17 cellular contexts compared by ENCODE assay signal in the genomic region with DNA sequence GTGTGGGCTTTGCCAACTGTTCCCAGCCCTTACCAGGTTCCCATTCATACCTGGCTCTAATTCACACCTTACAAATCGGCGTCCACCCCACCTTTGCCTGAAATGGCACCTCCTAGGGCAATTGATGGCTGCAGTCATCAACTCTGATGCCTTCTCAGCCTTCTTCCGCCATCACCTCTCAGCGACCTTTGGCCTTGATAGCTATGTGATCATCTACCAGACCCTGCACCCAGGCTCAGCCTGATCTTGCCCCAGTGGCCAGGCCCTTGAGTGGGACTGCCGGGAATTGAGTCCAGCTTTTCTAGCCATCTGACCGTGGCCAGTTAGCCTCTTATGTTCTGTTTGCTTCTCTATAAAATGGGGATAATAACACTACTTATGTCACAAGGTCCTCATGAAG. TPM values are rescaled to one million over a fixed set of nuclear protein-coding genes. Genes with fewer than 3 reads are reported as not detected.
DNase-seq lines count a peak whose midpoint lies in the region; ATAC-seq lines count a peak whose summit lies in the region.
"Had no signal": no experiment of that assay in that cellular context is flagged by ENCODE, and none has a peak within 500 bp of the region (broad histone marks: within the 10 kb centered on the region; RNA-seq: fewer than 3 reads in every experiment).

No MANE protein-coding gene starts in this region.

- peaks cover 15% of the 10 kb centered on the region for H3K4me1 Mint-ChIP-seq in activated CD4-positive, alpha-beta T cell treated with anti-CD3 and anti-CD28 coated beads, Interleukin-2, amount 10 ng/mL, durations not matched to agents 24 days and 14 days
- peaks cover 10% of the 10 kb centered on the region for H3K4me1 Mint-ChIP-seq in activated CD4-positive, alpha-beta T cell treated with anti-CD3 and anti-CD28 coated beads, Interleukin-2, amount 10 ng/mL, durations not matched to agents 7 days and 5 days
- H3K4me1 Mint-ChIP-seq in activated naive CD8-positive, alpha-beta T cell treated with anti-CD3 and anti-CD28 coated beads for 36 hours, result peaks cover 9% of the 10 kb centered on the region
- H3K4me1 Mint-ChIP-seq in natural killer cell treated with Interleukin-12 subunit alpha and Interleukin-12 subunit beta and Interleukin-15 and Interleukin-18, amount 100 ng/mL, for 72 hours (ENCODE audit: low read depth in 2 of 2), result peaks cover 21 to 27% of the 10 kb centered on the region in 2 donors

- no peak for DNase-seq in activated CD4-positive, alpha-beta T cell treated with anti-CD3 and anti-CD28 coated beads, Interleukin-2, amount 10 ng/mL, durations not matched to agents 24 days and 14 days
- DNase-seq in activated CD4-positive, alpha-beta T cell treated with anti-CD3 and anti-CD28 coated beads, Interleukin-2, amount 10 ng/mL, durations not matched to agents 7 days and 5 days, result no peak
- DNase-seq in DMS53 (lab: John Stamatoyannopoulos, UW) (peak; percentile 77), kidney glomerular epithelial cell (lab: John Stamatoyannopoulos, UW) (no peak), Kasumi-1 (lab: John Stamatoyannopoulos, UW) (no peak)
- DNase-seq in activated naive CD8-positive, alpha-beta T cell treated with anti-CD3 and anti-CD28 coated beads for 36 hours, result no peak
- no peak for DNase-seq in natural killer cell treated with Interleukin-12 subunit alpha and Interleukin-12 subunit beta and Interleukin-15 and Interleukin-18, amount 100 ng/mL, for 72 hours (ENCODE audit: low spot score)
- DNase-seq: activated CD4-positive, CD25-positive, alpha-beta regulatory T cell treated with anti-CD3 and anti-CD28 coated beads, Interleukin-2, amount 50 U/mL, for 72 hours; erythroblast; gastrocnemius medialis; H9; left lung; NCI-H2081 treated with DMSO at 0.1 percent for 48 hours; OCI-M1; pancreas; SJCRH30 had no signal

- CTCF ChIA-PET in activated CD4-positive, alpha-beta T cell treated with anti-CD3 and anti-CD28 coated beads, Interleukin-2, amount 10 ng/mL, durations not matched to agents 7 days and 5 days (lab: Charles Lee), result interaction anchor here (0.7 to 7.1 kb wide), 12 partner anchors 9 to 184 kb away, joined by 3 to 51 read pairs (median 6); a partner anchor contains a TSS

- no peak for ATAC-seq in natural killer cell treated with Interleukin-12 subunit alpha and Interleukin-12 subunit beta and Interleukin-15 and Interleukin-18, amount 100 ng/mL, for 72 hours
- ATAC-seq in GM21367 (IDR thresholded peaks at IDR 0.05; ENCODE audit: unreplicated experiment), result no peak
- ATAC-seq: gastrocnemius medialis, left lung had no signal

- H3K27me3 Mint-ChIP-seq in activated CD4-positive, alpha-beta T cell treated with anti-CD3 and anti-CD28 coated beads, Interleukin-2, amount 10 ng/mL, durations not matched to agents 24 days and 14 days, result no peaks in the 10 kb centered on the region
- H3K27me3 Mint-ChIP-seq in activated CD4-positive, alpha-beta T cell treated with anti-CD3 and anti-CD28 coated beads, Interleukin-2, amount 10 ng/mL, durations not matched to agents 7 days and 5 days, result no peaks in the 10 kb centered on the region
- H3K27me3 Mint-ChIP-seq in activated naive CD8-positive, alpha-beta T cell treated with anti-CD3 and anti-CD28 coated beads for 36 hours, result no peaks in the 10 kb centered on the region
- H3K27me3 Mint-ChIP-seq in natural killer cell treated with Interleukin-12 subunit alpha and Interleukin-12 subunit beta and Interleukin-15 and Interleukin-18, amount 100 ng/mL, for 72 hours, result no peaks in the 10 kb centered on the region

- peak overlapping the region; percentile 11 for H3K27ac Mint-ChIP-seq in activated CD4-positive, alpha-beta T cell treated with anti-CD3 and anti-CD28 coated beads, Interleukin-2, amount 10 ng/mL, durations not matched to agents 24 days and 14 days
- no peak overlapping the region for H3K27ac Mint-ChIP-seq in activated CD4-positive, alpha-beta T cell treated with anti-CD3 and anti-CD28 coated beads, Interleukin-2, amount 10 ng/mL, durations not matched to agents 7 days and 5 days
- H3K27ac Mint-ChIP-seq in activated naive CD8-positive, alpha-beta T cell treated with anti-CD3 and anti-CD28 coated beads for 36 hours, result peak overlapping the region; percentile 9
- H3K27ac Mint-ChIP-seq in natural killer cell treated with Interleukin-12 subunit alpha and Interleukin-12 subunit beta and Interleukin-15 and Interleukin-18, amount 100 ng/mL, for 72 hours, result peak overlapping the region; percentile 32 to 79

- POLR2A ChIA-PET in activated CD4-positive, alpha-beta T cell treated with anti-CD3 and anti-CD28 coated beads, Interleukin-2, amount 10 ng/mL, durations not matched to agents 7 days and 5 days (lab: Charles Lee), result no interaction called here

- peaks cover 17% of the 10 kb centered on the region for H3K36me3 Mint-ChIP-seq in activated CD4-positive, alpha-beta T cell treated with anti-CD3 and anti-CD28 coated beads, Interleukin-2, amount 10 ng/mL, durations not matched to agents 24 days and 14 days (ENCODE audit: low read depth)
- H3K36me3 Mint-ChIP-seq in activated CD4-positive, alpha-beta T cell treated with anti-CD3 and anti-CD28 coated beads, Interleukin-2, amount 10 ng/mL, durations not matched to agents 7 days and 5 days (ENCODE audit: low read depth), result peaks cover 19% of the 10 kb centered on the region
- H3K36me3 Mint-ChIP-seq in activated naive CD8-positive, alpha-beta T cell treated with anti-CD3 and anti-CD28 coated beads for 36 hours, result peaks cover 4% of the 10 kb centered on the region
- no peaks in the 10 kb centered on the region for H3K36me3 Mint-ChIP-seq in natural killer cell treated with Interleukin-12 subunit alpha and Interleukin-12 subunit beta and Interleukin-15 and Interleukin-18, amount 100 ng/mL, for 72 hours

- no peaks in the 10 kb centered on the region for H3K9me3 Mint-ChIP-seq in activated CD4-positive, alpha-beta T cell treated with anti-CD3 and anti-CD28 coated beads, Interleukin-2, amount 10 ng/mL, durations not matched to agents 24 days and 14 days
- no peaks in the 10 kb centered on the region for H3K9me3 Mint-ChIP-seq in activated CD4-positive, alpha-beta T cell treated with anti-CD3 and anti-CD28 coated beads, Interleukin-2, amount 10 ng/mL, durations not matched to agents 7 days and 5 days
- H3K9me3 Mint-ChIP-seq in activated naive CD8-positive, alpha-beta T cell treated with anti-CD3 and anti-CD28 coated beads for 36 hours, result no peaks in the 10 kb centered on the region
- H3K9me3 Mint-ChIP-seq in natural killer cell treated with Interleukin-12 subunit alpha and Interleukin-12 subunit beta and Interleukin-15 and Interleukin-18, amount 100 ng/mL, for 72 hours, result no peaks in the 10 kb centered on the region
- H3K9me3 Mint-ChIP-seq: H9 had no signal

- intact Hi-C loops in activated CD4-positive, alpha-beta T cell treated with anti-CD3 and anti-CD28 coated beads, Interleukin-2, amount 10 ng/mL, durations not matched to agents 24 days and 14 days (cut with micrococcal nuclease), result no loop called here

- no peak overlapping the region for H3K4me3 Mint-ChIP-seq in activated CD4-positive, alpha-beta T cell treated with anti-CD3 and anti-CD28 coated beads, Interleukin-2, amount 10 ng/mL, durations not matched to agents 24 days and 14 days
- no peak overlapping the region for H3K4me3 Mint-ChIP-seq in activated CD4-positive, alpha-beta T cell treated with anti-CD3 and anti-CD28 coated beads, Interleukin-2, amount 10 ng/mL, durations not matched to agents 7 days and 5 days
- H3K4me3 Mint-ChIP-seq in activated naive CD8-positive, alpha-beta T cell treated with anti-CD3 and anti-CD28 coated beads for 36 hours, result no peak overlapping the region
- no peak overlapping the region for H3K4me3 Mint-ChIP-seq in natural killer cell treated with Interleukin-12 subunit alpha and Interleukin-12 subunit beta and Interleukin-15 and Interleukin-18, amount 100 ng/mL, for 72 hours
- H3K4me3 Mint-ChIP-seq: H9 had no signal

RNA-seq across cellular contexts. Expression of a gene that starts 32.5 kb away (rescaled TPM):
- 268 and 278 TPM in 2 replicates for total RNA-seq in activated CD4-positive, alpha-beta T cell treated with anti-CD3 and anti-CD28 coated beads, Interleukin-2, amount 10 ng/mL, durations not matched to agents 24 days and 14 days
- 100 to 1,000 TPM; 329 to 335 TPM for total RNA-seq in activated CD4-positive, alpha-beta T cell treated with anti-CD3 and anti-CD28 coated beads, Interleukin-2, amount 10 ng/mL, durations not matched to agents 7 days and 5 days
- total RNA-seq in activated naive CD8-positive, alpha-beta T cell treated with anti-CD3 and anti-CD28 coated beads for 36 hours, result 100 to 1,000 TPM; 194 to 198 TPM
- 100 to 1,000 TPM; 299 to 305 TPM for total RNA-seq in natural killer cell treated with Interleukin-12 subunit alpha and Interleukin-12 subunit beta and Interleukin-15 and Interleukin-18, amount 100 ng/mL, for 72 hours
